Comparison of ENCODE assay signal across 16 cellular contexts in genomic region chr7:44382459-44383300, GRCh38. TPM values are rescaled to one million over a fixed set of nuclear protein-coding genes. Genes with fewer than 3 reads are reported as not detected.
DNase-seq lines count a peak whose midpoint lies in the region; ATAC-seq and TF ChIP-seq lines count a peak whose summit lies in the region.
"Had no signal": no experiment of that assay in that cellular context is flagged by ENCODE, and none has a peak within 500 bp of the region (broad histone marks: within the 10 kb centered on the region; RNA-seq: fewer than 3 reads in every experiment).

No MANE protein-coding gene starts in this region.

- no peak overlapping the region for H3K4me2 ChIP-seq in fibroblast of lung (ENCODE audit: extremely low read depth, insufficient read depth, low read length)

- H3K4me1 ChIP-seq in fibroblast of lung (ENCODE audit: control insufficient read depth, extremely low read depth, insufficient read depth, low read length): peaks cover 50% of the 10 kb centered on the region
- peaks cover 0 to 23% (median 2%) of the 10 kb centered on the region in 4 donors for H3K4me1 ChIP-seq in tibial artery
- H3K4me1 ChIP-seq: pancreas had no signal

- no peak overlapping the region for H3K9ac ChIP-seq in fibroblast of lung (ENCODE audit: insufficient read depth, low read length)

- ATAC-seq in activated CD8-positive, alpha-beta memory T cell treated with anti-CD3 and anti-CD28 coated beads, Interleukin-2, amount 10 ng/mL, durations not matched to agents 7 days and 5 days: no peak
- no peak for ATAC-seq in naive thymus-derived CD8-positive, alpha-beta T cell
- ATAC-seq: activated CD8-positive, alpha-beta T cell treated with anti-CD3 and anti-CD28 coated beads, Interleukin-2, amount 10 ng/mL, durations not matched to agents 7 days and 5 days; pancreas had no signal

- no peak overlapping the region for H3K27ac Mint-ChIP-seq in activated CD8-positive, alpha-beta memory T cell treated with anti-CD3 and anti-CD28 coated beads, Interleukin-2, amount 10 ng/mL, durations not matched to agents 7 days and 5 days
- H3K27ac Mint-ChIP-seq in naive thymus-derived CD8-positive, alpha-beta T cell: peak overlapping the region in 4 of 10 donors; percentile 12 to 79 (median 38)
- H3K27ac Mint-ChIP-seq: activated CD8-positive, alpha-beta T cell treated with anti-CD3 and anti-CD28 coated beads, Interleukin-2, amount 10 ng/mL, durations not matched to agents 7 days and 5 days had no signal

- no peaks in the 10 kb centered on the region for H3K79me2 ChIP-seq in fibroblast of lung (ENCODE audit: control insufficient read depth, insufficient read depth, low read length)

- CTCF ChIA-PET in activated CD8-positive, alpha-beta memory T cell treated with anti-CD3 and anti-CD28 coated beads, Interleukin-2, amount 10 ng/mL, durations not matched to agents 7 days and 5 days (lab: Charles Lee): no interaction called here

- POLR2A ChIA-PET in naive thymus-derived CD8-positive, alpha-beta T cell (lab: Charles Lee): no interaction called here

- H4K20me1 ChIP-seq in fibroblast of lung (ENCODE audit: control insufficient read depth, extremely low read depth, insufficient read depth, low read length): no peaks in the 10 kb centered on the region

- H3K27ac ChIP-seq in fibroblast of lung (ENCODE audit: insufficient read depth, low read length) (peak overlapping the region; percentile 13), tibial artery (peak overlapping the region; percentile 11 to 45)
- H3K27ac ChIP-seq: adrenal gland, pancreas had no signal

- H3K9me3 ChIP-seq in fibroblast of lung (ENCODE audit: control insufficient read depth, insufficient read depth, low read depth, low read length) (no peaks in the 10 kb centered on the region), tibial artery (no peaks in the 10 kb centered on the region)
- H3K9me3 ChIP-seq: adrenal gland, pancreas had no signal

- no peaks in the 10 kb centered on the region for H3K27me3 Mint-ChIP-seq in activated CD8-positive, alpha-beta memory T cell treated with anti-CD3 and anti-CD28 coated beads, Interleukin-2, amount 10 ng/mL, durations not matched to agents 7 days and 5 days
- H3K27me3 Mint-ChIP-seq in naive thymus-derived CD8-positive, alpha-beta T cell: no peaks in the 10 kb centered on the region

- peaks cover 5% of the 10 kb centered on the region for H3K4me1 Mint-ChIP-seq in activated CD8-positive, alpha-beta memory T cell treated with anti-CD3 and anti-CD28 coated beads, Interleukin-2, amount 10 ng/mL, durations not matched to agents 7 days and 5 days
- H3K4me1 Mint-ChIP-seq in naive thymus-derived CD8-positive, alpha-beta T cell: peaks cover 1 to 17% (median 7%) of the 10 kb centered on the region in 4 donors

- TF ChIP-seq CTCF in fibroblast of lung (conservative IDR thresholded peaks at IDR 0.05 in 1 of 2, IDR thresholded peaks at IDR 0.05 in 1 of 2; ENCODE audit: low read depth in 1 of 2, low read length in 2 of 2) (no peak), tibial artery (IDR thresholded peaks at IDR 0.05) (no peak)

- H3K9me3 Mint-ChIP-seq in activated CD8-positive, alpha-beta memory T cell treated with anti-CD3 and anti-CD28 coated beads, Interleukin-2, amount 10 ng/mL, durations not matched to agents 7 days and 5 days (ENCODE audit: low read depth): no peaks in the 10 kb centered on the region
- no peaks in the 10 kb centered on the region for H3K9me3 Mint-ChIP-seq in naive thymus-derived CD8-positive, alpha-beta T cell

- intact Hi-C loops in tibial artery (cut with DNase I; ENCODE audit: low total_unique reads): no loop called here

- H3K36me3 Mint-ChIP-seq in activated CD8-positive, alpha-beta memory T cell treated with anti-CD3 and anti-CD28 coated beads, Interleukin-2, amount 10 ng/mL, durations not matched to agents 7 days and 5 days: no peaks in the 10 kb centered on the region
- H3K36me3 Mint-ChIP-seq in naive thymus-derived CD8-positive, alpha-beta T cell: peaks cover 0 to 42% (median 2%) of the 10 kb centered on the region in 3 donors

- H3K4me3 ChIP-seq in fibroblast of lung (replicated peaks in 1 of 4; ENCODE audit: control extremely low read depth in 1 of 4, insufficient read depth in 1 of 4, low read depth in 3 of 4, low read length in 4 of 4): no peak overlapping the region
- H3K4me3 ChIP-seq in tibial artery: no peak overlapping the region
- H3K4me3 ChIP-seq: adrenal gland, pancreas had no signal

- no peak overlapping the region for H3K4me3 Mint-ChIP-seq in activated CD8-positive, alpha-beta memory T cell treated with anti-CD3 and anti-CD28 coated beads, Interleukin-2, amount 10 ng/mL, durations not matched to agents 7 days and 5 days
- no peak overlapping the region for H3K4me3 Mint-ChIP-seq in naive thymus-derived CD8-positive, alpha-beta T cell
- H3K4me3 Mint-ChIP-seq: activated CD8-positive, alpha-beta T cell treated with anti-CD3 and anti-CD28 coated beads, Interleukin-2, amount 10 ng/mL, durations not matched to agents 7 days and 5 days had no signal

- H3K36me3 ChIP-seq in fibroblast of lung (ENCODE audit: control insufficient read depth, insufficient read depth, low read length) (peaks cover 5% of the 10 kb centered on the region), tibial artery (peaks cover 0 to 75% (median 31%) of the 10 kb centered on the region in 3 donors)
- H3K36me3 ChIP-seq: pancreas had no signal

- DNase-seq in activated CD8-positive, alpha-beta memory T cell treated with anti-CD3 and anti-CD28 coated beads, Interleukin-2, amount 10 ng/mL, durations not matched to agents 7 days and 5 days: peak; percentile 37
- no peak for DNase-seq in activated CD8-positive, alpha-beta memory T cell treated with anti-CD3 and anti-CD28 coated beads, Interleukin-2, amount 50 U/mL, for 4 hours
- DNase-seq in fibroblast of lung (ENCODE audit: low read depth in 2 of 2): peak; percentile 24 to 31
- DNase-seq in midbrain (lab: John Stamatoyannopoulos, UW): peak; percentile 63
- peak in 1 of 2 donors; percentile 63 for DNase-seq in tibial artery
- no peak for DNase-seq in middle frontal gyrus (ENCODE audit: extremely low spot score, low spot score)
- DNase-seq in COLO668 (lab: John Stamatoyannopoulos, UW; ENCODE audit: unreplicated experiment): no peak
- no peak for DNase-seq in naive thymus-derived CD8-positive, alpha-beta T cell
- DNase-seq: DMS79 treated with DMSO at 0.1 percent for 48 hours, NCI-H1694 treated with DMSO at 0.1 percent for 48 hours had no signal

- no peak overlapping the region for H2AFZ ChIP-seq in fibroblast of lung (ENCODE audit: low read length)

- no peaks in the 10 kb centered on the region for H3K27me3 ChIP-seq in fibroblast of lung (ENCODE audit: control insufficient read depth, insufficient read depth, low read length)
- no peaks in the 10 kb centered on the region for H3K27me3 ChIP-seq in tibial artery
- H3K27me3 ChIP-seq: adrenal gland, pancreas had no signal

RNA-seq across cellular contexts. Expression of gene CAMK2B, which starts 57.3 kb away (rescaled TPM):
- under 1 TPM in 1 of 2 experiments, not detected in 1; 0.63 TPM for total RNA-seq in activated CD8-positive, alpha-beta memory T cell treated with anti-CD3 and anti-CD28 coated beads, Interleukin-2, amount 10 ng/mL, durations not matched to agents 7 days and 5 days
- 0.17 and 0.26 TPM in 2 replicates for total RNA-seq in fibroblast of lung
- 0.06 and 0.54 TPM in 2 replicates for polyA plus RNA-seq in fibroblast of lung
- 1.2 TPM in 1 of 2 replicates, not detected in the other for polyA plus RNA-seq in fibroblast of lung (2012)
- 6.6 TPM in 1 of 2 replicates, not detected in the other for polyA minus RNA-seq in fibroblast of lung (ENCODE audit: low replicate concordance)
- not detected for total RNA-seq in naive thymus-derived CD8-positive, alpha-beta T cell
- not detected for polyA plus RNA-seq in naive thymus-derived CD8-positive, alpha-beta T cell
- total RNA-seq: activated CD8-positive, alpha-beta T cell treated with anti-CD3 and anti-CD28 coated beads, Interleukin-2, amount 10 ng/mL, durations not matched to agents 7 days and 5 days; epithelial cell of proximal tubule; kidney epithelial cell; T-helper 1 cell treated with Interleukin-12 subunit alpha and Interleukin-12 subunit beta and Interleukin-4 antibody, amounts not matched to agents 30 ng/mL and 1 ng/mL, for 36 hours had no signal

Comparison
In these comparisons a context has a peak if more than half of its experiments do, and no peak if none do; other contexts are left out.
1. DNase-seq: peak in activated CD8-positive, alpha-beta memory T cell treated with anti-CD3 and anti-CD28 coated beads, Interleukin-2, amount 10 ng/mL, durations not matched to agents 7 days and 5 days (single experiment), fibroblast of lung (2 of 2) and midbrain (single experiment); none in activated CD8-positive, alpha-beta memory T cell treated with anti-CD3 and anti-CD28 coated beads, Interleukin-2, amount 50 U/mL, for 4 hours (single experiment), middle frontal gyrus (single experiment), COLO668 (single experiment) and naive thymus-derived CD8-positive, alpha-beta T cell (0 of 10).